Comparison of ENCODE assay signal across 10 cellular contexts in the genomic region with DNA sequence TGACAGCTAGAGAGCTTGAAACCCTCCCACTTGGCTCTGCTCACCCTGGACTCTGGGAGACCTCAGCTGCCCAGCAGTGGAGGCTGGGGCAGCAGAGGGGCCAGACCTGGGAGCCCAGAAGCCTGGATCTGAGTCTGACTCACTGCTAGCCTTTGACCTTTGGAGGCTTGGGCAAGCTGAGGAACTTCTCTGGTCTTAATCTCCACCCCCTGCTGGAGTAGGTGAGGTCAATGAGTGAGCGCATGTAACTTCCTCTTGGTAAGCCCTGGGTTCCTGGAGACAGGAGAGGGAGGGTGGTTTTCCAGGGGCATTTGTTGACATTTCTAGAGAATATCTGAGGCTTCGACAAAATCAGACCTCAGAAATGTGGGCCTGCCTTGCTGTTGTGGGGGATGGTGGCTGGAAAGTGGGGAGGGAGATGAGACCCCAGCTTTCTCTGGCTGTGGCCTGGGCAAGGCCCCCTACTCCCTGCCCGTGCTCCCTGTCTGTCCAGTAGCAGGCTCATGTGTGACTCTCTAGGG.
DNase-seq lines count a peak whose midpoint lies in the region; ATAC-seq and TF ChIP-seq lines count a peak whose summit lies in the region.
"Had no signal": no experiment of that assay in that cellular context is flagged by ENCODE, and none has a peak within 500 bp of the region (broad histone marks: within the 10 kb centered on the region; RNA-seq: fewer than 3 reads in every experiment).

No MANE protein-coding gene starts in this region.

- H3K4me1 Mint-ChIP-seq in dendritic cell treated with granulocyte-macrophage colony-stimulating factor and Interleukin-4, amounts not matched to agents 40 ng/mL and 50 ng/mL, for 4 days (ENCODE audit: low read depth) = peaks cover 61% of the 10 kb centered on the region

- H3K9me3 Mint-ChIP-seq in dendritic cell treated with granulocyte-macrophage colony-stimulating factor and Interleukin-4, amounts not matched to agents 40 ng/mL and 50 ng/mL, for 4 days = no peaks in the 10 kb centered on the region

- TF ChIP-seq CTCF in retinal pigment epithelial cell (conservative IDR thresholded peaks at IDR 0.05; ENCODE audit: low read depth, low read length) = no peak

- DNase-seq in OCI-M1 (lab: John Stamatoyannopoulos, UW) = peak; percentile 78
- DNase-seq in retinal pigment epithelial cell (ENCODE audit: low read depth) = peak; percentile 77
- DNase-seq in stimulated activated CD4-positive, alpha-beta T cell treated with anti-CD3 and anti-CD28 coated beads, Interleukin-2, amount 100 ng/mL, for 48 hours = no peak
- DNase-seq: Karpas-422 had no signal

- intact Hi-C loops in dendritic cell treated with granulocyte-macrophage colony-stimulating factor and Interleukin-4, amounts not matched to agents 40 ng/mL and 50 ng/mL, for 4 days (cut with micrococcal nuclease) = no loop called here

- H3K27ac Mint-ChIP-seq in dendritic cell treated with granulocyte-macrophage colony-stimulating factor and Interleukin-4, amounts not matched to agents 40 ng/mL and 50 ng/mL, for 4 days = peak overlapping the region; percentile 22

- no peaks in the 10 kb centered on the region for H3K27me3 Mint-ChIP-seq in dendritic cell treated with granulocyte-macrophage colony-stimulating factor and Interleukin-4, amounts not matched to agents 40 ng/mL and 50 ng/mL, for 4 days

- H3K4me3 ChIP-seq in retinal pigment epithelial cell (ENCODE audit: low read length) = no peak overlapping the region
- H3K4me3 ChIP-seq: heart left ventricle had no signal

- no peaks in the 10 kb centered on the region for H3K36me3 Mint-ChIP-seq in dendritic cell treated with granulocyte-macrophage colony-stimulating factor and Interleukin-4, amounts not matched to agents 40 ng/mL and 50 ng/mL, for 4 days (ENCODE audit: low read depth)

- no peak overlapping the region for H3K4me3 Mint-ChIP-seq in dendritic cell treated with granulocyte-macrophage colony-stimulating factor and Interleukin-4, amounts not matched to agents 40 ng/mL and 50 ng/mL, for 4 days

- ATAC-seq in GM19463 (IDR thresholded peaks at IDR 0.05; ENCODE audit: unreplicated experiment) (peak; percentile 36), HG02884 (IDR thresholded peaks at IDR 0.05; ENCODE audit: unreplicated experiment) (no peak), GM21447 (IDR thresholded peaks at IDR 0.05; ENCODE audit: unreplicated experiment) (no peak), GM21381 (IDR thresholded peaks at IDR 0.05; ENCODE audit: unreplicated experiment) (no peak)

Comparison
In these comparisons a context has a peak if more than half of its experiments do, and no peak if none do; other contexts are left out.
1. DNase-seq: peak in OCI-M1 (single experiment) and retinal pigment epithelial cell (single experiment); none in stimulated activated CD4-positive, alpha-beta T cell treated with anti-CD3 and anti-CD28 coated beads, Interleukin-2, amount 100 ng/mL, for 48 hours (0 of 2).